ENCODE assay signal across 30 cellular contexts in the genomic region with DNA sequence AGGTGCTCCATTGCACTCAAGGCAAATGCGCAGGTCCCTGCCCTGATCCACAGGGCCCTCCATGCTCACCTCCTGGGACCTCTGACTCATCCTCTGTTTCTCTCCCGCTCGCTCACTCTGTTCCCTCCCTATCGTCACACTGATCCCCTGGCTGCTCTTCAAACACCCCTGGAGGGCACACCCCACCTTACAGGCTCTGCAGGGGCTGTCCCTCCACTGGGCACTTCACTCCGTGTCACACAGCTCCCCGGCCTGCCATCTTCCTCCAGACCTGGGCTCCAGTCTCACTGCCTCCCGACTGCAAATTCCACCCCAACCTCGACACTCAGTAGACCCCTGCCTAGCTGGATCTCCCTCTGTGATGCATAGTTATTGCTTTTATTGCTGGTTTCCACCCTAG.
"Had no signal": no experiment of that assay in that cellular context is flagged by ENCODE, and none has a peak within 500 bp of the region (broad histone marks: within the 10 kb centered on the region; RNA-seq: fewer than 3 reads in every experiment).

No MANE protein-coding gene starts in this region.

- H3K27me3 Mint-ChIP-seq: activated CD8-positive, alpha-beta T cell treated with anti-CD3 and anti-CD28 coated beads for 36 hours; activated naive CD4-positive, alpha-beta T cell treated with anti-CD3 and anti-CD28 coated beads, Interleukin-2, amount 50 U/mL, for 24 hours; activated naive CD8-positive, alpha-beta T cell treated with anti-CD3 and anti-CD28 coated beads for 36 hours had no signal

- DNase-seq: activated CD4-positive, alpha-beta T cell treated with anti-CD3 and anti-CD28 coated beads for 1 hour; activated CD4-positive, alpha-beta T cell treated with anti-CD3 and anti-CD28 coated beads for 48 hours; activated CD4-positive, alpha-beta T cell treated with anti-CD3 and anti-CD28 coated beads, Interleukin-2, amount 50 U/mL, for 1 hour; activated CD4-positive, alpha-beta T cell treated with anti-CD3 and anti-CD28 coated beads, Interleukin-2, amount 50 U/mL, for 48 hours; activated CD8-positive, alpha-beta memory T cell treated with anti-CD3 and anti-CD28 coated beads for 24 hours; activated CD8-positive, alpha-beta T cell treated with anti-CD3 and anti-CD28 coated beads for 36 hours; activated effector memory CD4-positive, alpha-beta T cell treated with Interleukin-2 at 50 U/mL for 16 hours; activated gamma-delta T cell treated with Interleukin-2 at 50 U/mL for 16 hours; activated naive CD4-positive, alpha-beta T cell treated with Interleukin-2 at 50 U/mL for 16 hours; activated naive CD8-positive, alpha-beta T cell treated with anti-CD3 and anti-CD28 coated beads for 36 hours; activated naive CD8-positive, alpha-beta T cell treated with anti-CD3 and anti-CD28 coated beads, Interleukin-2, amount 50 U/mL, for 24 hours; activated T-cell treated with anti-CD3 and anti-CD28 coated beads, Interleukin-2, amount 50 U/mL, for 4 hours; adrenal gland; amygdala; aorta; brain microvascular endothelial cell; dorsolateral prefrontal cortex; effector memory CD4-positive, alpha-beta T cell; erythroblast; foreskin keratinocyte; gastrocnemius medialis; glutamatergic neuron; heart left ventricle; T-helper 2 cell had no signal

- H3K4me3 ChIP-seq: adrenal gland, coronary artery, dorsolateral prefrontal cortex, esophagus muscularis mucosa, gastrocnemius medialis, heart left ventricle had no signal

- H3K27ac Mint-ChIP-seq: activated CD8-positive, alpha-beta T cell treated with anti-CD3 and anti-CD28 coated beads for 36 hours; activated naive CD4-positive, alpha-beta T cell treated with anti-CD3 and anti-CD28 coated beads, Interleukin-2, amount 50 U/mL, for 24 hours; activated naive CD8-positive, alpha-beta T cell treated with anti-CD3 and anti-CD28 coated beads for 36 hours; activated naive CD8-positive, alpha-beta T cell treated with anti-CD3 and anti-CD28 coated beads, Interleukin-2, amount 50 U/mL, for 24 hours; activated T-helper 17 cell treated with anti-CD3 and anti-CD28 coated beads, Interleukin-2, amount 50 U/mL, for 72 hours had no signal

- H3K4me3 Mint-ChIP-seq: activated CD8-positive, alpha-beta T cell treated with anti-CD3 and anti-CD28 coated beads for 36 hours; activated naive CD4-positive, alpha-beta T cell treated with anti-CD3 and anti-CD28 coated beads, Interleukin-2, amount 50 U/mL, for 24 hours; activated naive CD8-positive, alpha-beta T cell treated with anti-CD3 and anti-CD28 coated beads for 36 hours; activated naive CD8-positive, alpha-beta T cell treated with anti-CD3 and anti-CD28 coated beads, Interleukin-2, amount 50 U/mL, for 24 hours; activated T-cell treated with anti-CD3 and anti-CD28 coated beads, Interleukin-2, amount 50 U/mL, for 4 hours; activated T-helper 17 cell treated with anti-CD3 and anti-CD28 coated beads, Interleukin-2, amount 50 U/mL, for 72 hours; central memory CD8-positive, alpha-beta T cell; dendritic cell treated with granulocyte-macrophage colony-stimulating factor and Interleukin-4, amounts not matched to agents 40 ng/mL and 50 ng/mL, for 4 days had no signal

- H3K4me1 ChIP-seq: foreskin keratinocyte had no signal

- H3K9me3 ChIP-seq: adrenal gland, esophagus muscularis mucosa, gastrocnemius medialis, heart left ventricle had no signal

- H3K36me3 ChIP-seq: adrenal gland, brain microvascular endothelial cell, esophagus muscularis mucosa, gastrocnemius medialis, heart left ventricle had no signal

- H3K27ac ChIP-seq: adrenal gland, brain microvascular endothelial cell, coronary artery, esophagus muscularis mucosa, foreskin keratinocyte, gastrocnemius medialis, heart left ventricle had no signal

- H3K4me1 Mint-ChIP-seq: activated naive CD4-positive, alpha-beta T cell treated with anti-CD3 and anti-CD28 coated beads, Interleukin-2, amount 50 U/mL, for 24 hours; activated naive CD8-positive, alpha-beta T cell treated with anti-CD3 and anti-CD28 coated beads for 36 hours; activated naive CD8-positive, alpha-beta T cell treated with anti-CD3 and anti-CD28 coated beads, Interleukin-2, amount 50 U/mL, for 24 hours; activated T-helper 17 cell treated with anti-CD3 and anti-CD28 coated beads, Interleukin-2, amount 50 U/mL, for 72 hours; central memory CD8-positive, alpha-beta T cell had no signal

- ATAC-seq: activated CD8-positive, alpha-beta T cell treated with anti-CD3 and anti-CD28 coated beads for 36 hours; activated naive CD8-positive, alpha-beta T cell treated with anti-CD3 and anti-CD28 coated beads, Interleukin-2, amount 50 U/mL, for 24 hours; activated T-cell treated with anti-CD3 and anti-CD28 coated beads, Interleukin-2, amount 50 U/mL, for 4 hours; activated T-helper 17 cell treated with anti-CD3 and anti-CD28 coated beads, Interleukin-2, amount 50 U/mL, for 72 hours; foreskin keratinocyte; gastrocnemius medialis; heart left ventricle had no signal

- H3K27me3 ChIP-seq: adrenal gland, brain microvascular endothelial cell, dorsolateral prefrontal cortex, esophagus muscularis mucosa, foreskin keratinocyte, gastrocnemius medialis, heart left ventricle had no signal

- H3K9me3 Mint-ChIP-seq: activated CD8-positive, alpha-beta T cell treated with anti-CD3 and anti-CD28 coated beads for 36 hours; activated naive CD8-positive, alpha-beta T cell treated with anti-CD3 and anti-CD28 coated beads for 36 hours; activated naive CD8-positive, alpha-beta T cell treated with anti-CD3 and anti-CD28 coated beads, Interleukin-2, amount 50 U/mL, for 24 hours; activated T-helper 17 cell treated with anti-CD3 and anti-CD28 coated beads, Interleukin-2, amount 50 U/mL, for 72 hours; central memory CD8-positive, alpha-beta T cell; dendritic cell treated with granulocyte-macrophage colony-stimulating factor and Interleukin-4, amounts not matched to agents 40 ng/mL and 50 ng/mL, for 4 days had no signal

- H3K36me3 Mint-ChIP-seq: activated naive CD4-positive, alpha-beta T cell treated with anti-CD3 and anti-CD28 coated beads, Interleukin-2, amount 50 U/mL, for 24 hours; activated naive CD8-positive, alpha-beta T cell treated with anti-CD3 and anti-CD28 coated beads for 36 hours had no signal
